Comparison of ENCODE assay signal across 14 cellular contexts in genomic region chr5:159737263-159737662, GRCh38.
"Had no signal": no experiment of that assay in that cellular context is flagged by ENCODE, and none has a peak within 500 bp of the region (broad histone marks: within the 10 kb centered on the region; RNA-seq: fewer than 3 reads in every experiment).

No MANE protein-coding gene starts in this region.

- H3K36me3 Mint-ChIP-seq: activated naive CD4-positive, alpha-beta T cell treated with anti-CD3 and anti-CD28 coated beads, Interleukin-2, amount 50 U/mL, for 72 hours; type B pancreatic cell had no signal

- H3K4me1 ChIP-seq: adrenal gland, suprapubic skin had no signal

- H3K4me1 Mint-ChIP-seq: stimulated activated naive CD8-positive, alpha-beta T cell treated with anti-CD3 and anti-CD28 coated beads, Interleukin-15, amount 100 ng/mL, for 72 hours had no signal

- H3K27ac Mint-ChIP-seq: activated naive CD4-positive, alpha-beta T cell treated with anti-CD3 and anti-CD28 coated beads, Interleukin-2, amount 50 U/mL, for 72 hours; effector memory CD8-positive, alpha-beta T cell; stimulated activated naive CD8-positive, alpha-beta T cell treated with anti-CD3 and anti-CD28 coated beads, Interleukin-15, amount 100 ng/mL, for 72 hours; type B pancreatic cell had no signal

- H3K36me3 ChIP-seq: adrenal gland, cardiac muscle cell, suprapubic skin had no signal

- H3K4me3 ChIP-seq: adrenal gland, cardiac muscle cell, skin epidermis, suprapubic skin had no signal

- H3K9me3 Mint-ChIP-seq: effector memory CD8-positive, alpha-beta T cell; type B pancreatic cell had no signal

- H3K27ac ChIP-seq: adrenal gland, cardiac muscle cell, foreskin keratinocyte, skin epidermis, suprapubic skin had no signal

- DNase-seq: activated CD4-positive, alpha-beta T cell treated with anti-CD3 and anti-CD28 coated beads, Interleukin-2, amount 50 U/mL, for 4 hours; activated gamma-delta T cell; effector memory CD8-positive, alpha-beta T cell; foreskin keratinocyte; hypothalamus; occipital lobe; retina; stimulated activated naive CD8-positive, alpha-beta T cell treated with anti-CD3 and anti-CD28 coated beads, Interleukin-15, amount 100 ng/mL, for 72 hours had no signal

- ATAC-seq: activated naive CD4-positive, alpha-beta T cell treated with anti-CD3 and anti-CD28 coated beads, Interleukin-2, amount 50 U/mL, for 72 hours; effector memory CD8-positive, alpha-beta T cell; stimulated activated naive CD8-positive, alpha-beta T cell treated with anti-CD3 and anti-CD28 coated beads, Interleukin-15, amount 100 ng/mL, for 72 hours had no signal

- H3K9me3 ChIP-seq: adrenal gland, suprapubic skin had no signal

- H3K27me3 ChIP-seq: adrenal gland, cardiac muscle cell, suprapubic skin had no signal

- H3K4me3 Mint-ChIP-seq: effector memory CD8-positive, alpha-beta T cell; stimulated activated naive CD8-positive, alpha-beta T cell treated with anti-CD3 and anti-CD28 coated beads, Interleukin-15, amount 100 ng/mL, for 72 hours; type B pancreatic cell had no signal
